In genomic region chr19:11361771-11362731, GRCh38 we compare ENCODE assay signal across 1 cellular context.
TF ChIP-seq lines count a peak whose summit lies in the region.

No MANE protein-coding gene starts in this region.

TF ChIP-seq in GM23338, 12 proteins besides CTCF, POLR2A, EP300 and RAD21:
- no peak for TF ChIP-seq NANOG (IDR thresholded peaks at IDR 0.05; ENCODE audit: borderline replicate concordance)
- TF ChIP-seq, protein P1, sequence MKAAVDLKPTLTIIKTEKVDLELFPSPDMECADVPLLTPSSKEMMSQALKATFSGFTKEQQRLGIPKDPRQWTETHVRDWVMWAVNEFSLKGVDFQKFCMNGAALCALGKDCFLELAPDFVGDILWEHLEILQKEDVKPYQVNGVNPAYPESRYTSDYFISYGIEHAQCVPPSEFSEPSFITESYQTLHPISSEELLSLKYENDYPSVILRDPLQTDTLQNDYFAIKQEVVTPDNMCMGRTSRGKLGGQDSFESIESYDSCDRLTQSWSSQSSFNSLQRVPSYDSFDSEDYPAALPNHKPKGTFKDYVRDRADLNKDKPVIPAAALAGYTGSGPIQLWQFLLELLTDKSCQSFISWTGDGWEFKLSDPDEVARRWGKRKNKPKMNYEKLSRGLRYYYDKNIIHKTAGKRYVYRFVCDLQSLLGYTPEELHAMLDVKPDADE (IDR thresholded peaks at IDR 0.05), result peak; percentile 20; the same call in 1 of the 2 replicates
- no peak for TF ChIP-seq STAT1 (IDR thresholded peaks at IDR 0.05; ENCODE audit: unreplicated experiment)
- TF ChIP-seq ZNF114 (CRISPR knock-in tag; IDR thresholded peaks at IDR 0.05), result no peak
